Comparison of ENCODE assay signal across 7 cellular contexts in the genomic region with DNA sequence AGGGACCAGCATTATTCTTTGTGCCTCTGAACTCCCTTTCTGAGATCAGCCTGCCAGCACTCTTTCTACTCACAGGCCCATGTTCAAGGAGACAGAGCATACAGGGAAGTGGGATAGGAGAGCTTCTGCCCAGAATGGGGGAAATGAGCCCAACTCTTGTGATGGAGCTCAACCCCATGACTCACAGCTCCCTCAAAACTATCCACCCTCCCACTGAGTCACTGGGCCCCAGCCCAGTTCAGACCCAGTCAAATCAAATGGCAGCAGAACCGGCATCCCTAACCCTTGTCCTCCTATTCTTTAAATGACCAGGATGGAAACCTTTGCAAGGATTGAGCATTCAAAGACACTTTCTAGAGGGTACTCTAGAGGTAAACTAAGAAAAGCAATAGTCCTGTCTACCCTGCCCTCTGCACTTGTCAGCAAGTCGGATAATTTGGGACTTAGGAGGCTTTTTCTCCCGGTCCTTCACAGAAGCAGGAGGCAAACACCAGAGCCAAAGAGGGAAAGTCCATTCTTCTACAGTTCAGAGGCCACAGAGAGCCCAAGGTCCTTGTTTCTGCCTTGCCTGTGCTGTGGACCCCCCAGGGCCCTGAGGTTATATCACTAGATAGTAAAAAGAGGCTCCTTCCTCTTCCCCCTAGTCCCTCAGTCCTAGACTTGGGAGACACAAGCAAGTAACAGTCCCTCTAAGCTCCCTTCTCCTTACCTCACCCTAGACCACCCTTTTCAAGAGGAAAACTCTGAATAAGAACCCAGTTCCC. TPM values are rescaled to one million over a fixed set of nuclear protein-coding genes. Genes with fewer than 3 reads are reported as not detected.
A peak's percentile ranks its signal among the peaks of the same experiment; 100 is the strongest.
DNase-seq lines count a peak whose midpoint lies in the region; TF ChIP-seq lines count a peak whose summit lies in the region.

No MANE protein-coding gene starts in this region.

- peak overlapping the region; percentile 90 to 98 for H3K27ac ChIP-seq in right atrium auricular region
- H3K27ac ChIP-seq in skeletal muscle tissue (ENCODE audit: low read depth, low read length): peak overlapping the region; percentile 78

- no peaks in the 10 kb centered on the region for H3K9me3 Mint-ChIP-seq in activated T-helper 2 cell treated with anti-CD3 and anti-CD28 coated beads, Interferon-gamma antibody, Interleukin-2, Interleukin-4, amounts not matched to agents 10 μg/mL and 5 μg/mL and 100 μg/mL, durations not matched to agents 14 hours and 24 hours and 36 hours

- H3K27me3 Mint-ChIP-seq in activated T-helper 2 cell treated with anti-CD3 and anti-CD28 coated beads, Interferon-gamma antibody, Interleukin-2, Interleukin-4, amounts not matched to agents 10 μg/mL and 5 μg/mL and 100 μg/mL, durations not matched to agents 14 hours and 24 hours and 36 hours (ENCODE audit: low read depth): no peaks in the 10 kb centered on the region

- H3K36me3 ChIP-seq in right atrium auricular region (peaks cover 12% of the 10 kb centered on the region), skeletal muscle tissue (ENCODE audit: control insufficient read depth in 3 of 3, insufficient read depth in 3 of 3, low read length in 3 of 3) (peaks cover 4 to 10% (median 6%) of the 10 kb centered on the region in 3 donors)

- peak; percentile 66 for DNase-seq in HT1080 (ENCODE audit: low read depth)
- no peak for DNase-seq in activated T-helper 2 cell treated with anti-CD3 and anti-CD28 coated beads, Interferon-gamma antibody, Interleukin-2, Interleukin-4, amounts not matched to agents 10 μg/mL and 5 μg/mL and 100 μg/mL, durations not matched to agents 14 hours and 24 hours and 36 hours (ENCODE audit: low spot score)
- DNase-seq in right atrium auricular region (ENCODE audit: low spot score): peak; percentile 81
- no peak for DNase-seq in GM20000 (ENCODE audit: low spot score)
- no peak for DNase-seq in GF-D8 (lab: John Stamatoyannopoulos, UW)
- no peak for DNase-seq in HT-29 (ENCODE audit: low spot score)

- no peak overlapping the region for H3K4me3 ChIP-seq in right atrium auricular region
- no peak overlapping the region for H3K4me3 ChIP-seq in skeletal muscle tissue (ENCODE audit: low read length in 3 of 3)

- peaks cover 45% of the 10 kb centered on the region for H3K4me1 Mint-ChIP-seq in activated T-helper 2 cell treated with anti-CD3 and anti-CD28 coated beads, Interferon-gamma antibody, Interleukin-2, Interleukin-4, amounts not matched to agents 10 μg/mL and 5 μg/mL and 100 μg/mL, durations not matched to agents 14 hours and 24 hours and 36 hours (ENCODE audit: low read depth)

- H3K4me1 ChIP-seq in right atrium auricular region: peaks cover 0 to 71% of the 10 kb centered on the region in 2 donors
- peaks cover 44 to 65% (median 52%) of the 10 kb centered on the region in 3 donors for H3K4me1 ChIP-seq in skeletal muscle tissue (ENCODE audit: control insufficient read depth in 3 of 3, insufficient read depth in 3 of 3, low read length in 3 of 3)

- peak overlapping the region; percentile 81 for H3K27ac Mint-ChIP-seq in activated T-helper 2 cell treated with anti-CD3 and anti-CD28 coated beads, Interferon-gamma antibody, Interleukin-2, Interleukin-4, amounts not matched to agents 10 μg/mL and 5 μg/mL and 100 μg/mL, durations not matched to agents 14 hours and 24 hours and 36 hours

- TF ChIP-seq CTCF in right atrium auricular region (IDR thresholded peaks at IDR 0.05) (no peak), GM20000 (IDR thresholded peaks at IDR 0.05; ENCODE audit: extremely low read depth, missing control alignments) (no peak)

- no peaks in the 10 kb centered on the region for H3K9me3 ChIP-seq in right atrium auricular region
- H3K9me3 ChIP-seq in skeletal muscle tissue (ENCODE audit: control insufficient read depth in 3 of 3, low read length in 3 of 3): no peaks in the 10 kb centered on the region

- H3K9ac ChIP-seq in skeletal muscle tissue (ENCODE audit: low read depth in 1 of 3, low read length in 3 of 3): peak overlapping the region; percentile 19 to 65 (median 24)

- intact Hi-C loops in activated T-helper 2 cell treated with anti-CD3 and anti-CD28 coated beads, Interferon-gamma antibody, Interleukin-2, Interleukin-4, amounts not matched to agents 10 μg/mL and 5 μg/mL and 100 μg/mL, durations not matched to agents 14 hours and 24 hours and 36 hours (cut with micrococcal nuclease): loop anchor here (5.0 to 10.0 kb wide), 3 partner anchors 125 to 702 kb away; a partner anchor contains a TSS

- no peaks in the 10 kb centered on the region for H3K36me3 Mint-ChIP-seq in activated T-helper 2 cell treated with anti-CD3 and anti-CD28 coated beads, Interferon-gamma antibody, Interleukin-2, Interleukin-4, amounts not matched to agents 10 μg/mL and 5 μg/mL and 100 μg/mL, durations not matched to agents 14 hours and 24 hours and 36 hours (ENCODE audit: low read depth)

- no peaks in the 10 kb centered on the region for H3K27me3 ChIP-seq in right atrium auricular region
- H3K27me3 ChIP-seq in skeletal muscle tissue (ENCODE audit: control insufficient read depth in 3 of 3, insufficient read depth in 3 of 3, low read length in 3 of 3): no peaks in the 10 kb centered on the region

- H3K4me3 Mint-ChIP-seq in activated T-helper 2 cell treated with anti-CD3 and anti-CD28 coated beads, Interferon-gamma antibody, Interleukin-2, Interleukin-4, amounts not matched to agents 10 μg/mL and 5 μg/mL and 100 μg/mL, durations not matched to agents 14 hours and 24 hours and 36 hours (ENCODE audit: low read depth): peak overlapping the region; percentile 71

RNA-seq across cellular contexts. Expression of a gene that starts 3.2 kb away (rescaled TPM):
- 10.9 and 13.9 TPM in 2 replicates for total RNA-seq in HT1080 (2014; rRNA removed; shearing (Covaris generic))
- polyA plus RNA-seq in HT1080 (2015; cell fraction: cytosol; rRNA removed): 23.4 and 23.7 TPM in 2 replicates
- 30.7 and 42.4 TPM in 2 replicates for polyA plus RNA-seq in HT1080 (2015; cell fraction: nucleus; rRNA removed)
- 7.0 and 7.3 TPM in 2 replicates for total RNA-seq in activated T-helper 2 cell treated with anti-CD3 and anti-CD28 coated beads, Interferon-gamma antibody, Interleukin-2, Interleukin-4, amounts not matched to agents 10 μg/mL and 5 μg/mL and 100 μg/mL, durations not matched to agents 14 hours and 24 hours and 36 hours
- total RNA-seq in right atrium auricular region (10 to 100 TPM; 19.6 to 22.2 TPM), skeletal muscle tissue (4.7 TPM)
- 13.1 and 13.8 TPM in 2 replicates for total RNA-seq in HT-29 (2014; rRNA removed; shearing (Covaris generic))

RNA-seq across cellular contexts. Expression of a gene that starts 9.5 kb away (rescaled TPM):
- total RNA-seq in HT1080 (2014; rRNA removed; shearing (Covaris generic)): 286 and 296 TPM in 2 replicates
- polyA plus RNA-seq in HT1080 (2015; cell fraction: cytosol; rRNA removed): 237 and 268 TPM in 2 replicates
- polyA plus RNA-seq in HT1080 (2015; cell fraction: nucleus; rRNA removed): 125 and 128 TPM in 2 replicates
- total RNA-seq in activated T-helper 2 cell treated with anti-CD3 and anti-CD28 coated beads, Interferon-gamma antibody, Interleukin-2, Interleukin-4, amounts not matched to agents 10 μg/mL and 5 μg/mL and 100 μg/mL, durations not matched to agents 14 hours and 24 hours and 36 hours: 211 and 214 TPM in 2 replicates
- total RNA-seq in right atrium auricular region (100 to 1,000 TPM; 114 to 115 TPM), skeletal muscle tissue (93.9 TPM)
- total RNA-seq in HT-29 (2014; rRNA removed; shearing (Covaris generic)): 252 and 264 TPM in 2 replicates

RNA-seq across cellular contexts. Expression of a gene that starts 16.0 kb away (rescaled TPM):
- total RNA-seq in HT1080 (2014; rRNA removed; shearing (Covaris generic)): 26.1 and 27.5 TPM in 2 replicates
- polyA plus RNA-seq in HT1080 (2015; cell fraction: cytosol; rRNA removed): 19.6 and 23.5 TPM in 2 replicates
- polyA plus RNA-seq in HT1080 (2015; cell fraction: nucleus; rRNA removed): 67.4 and 86.8 TPM in 2 replicates
- 33.0 and 37.8 TPM in 2 replicates for total RNA-seq in activated T-helper 2 cell treated with anti-CD3 and anti-CD28 coated beads, Interferon-gamma antibody, Interleukin-2, Interleukin-4, amounts not matched to agents 10 μg/mL and 5 μg/mL and 100 μg/mL, durations not matched to agents 14 hours and 24 hours and 36 hours
- total RNA-seq in right atrium auricular region: 10 to 100 TPM in 1 of 2 donors, 1 to 10 TPM in 1; 9.0 to 12.3 TPM
- 6.3 TPM for total RNA-seq in skeletal muscle tissue
- total RNA-seq in HT-29 (2014; rRNA removed; shearing (Covaris generic)): 33.4 and 38.5 TPM in 2 replicates

RNA-seq across cellular contexts. Expression of a gene that starts 32.7 kb away (rescaled TPM):
- total RNA-seq in HT1080 (2014; rRNA removed; shearing (Covaris generic)): 49.5 and 52.2 TPM in 2 replicates
- polyA plus RNA-seq in HT1080 (2015; cell fraction: cytosol; rRNA removed): 23.7 and 31.6 TPM in 2 replicates
- polyA plus RNA-seq in HT1080 (2015; cell fraction: nucleus; rRNA removed): 77.3 and 94.7 TPM in 2 replicates
- total RNA-seq in activated T-helper 2 cell treated with anti-CD3 and anti-CD28 coated beads, Interferon-gamma antibody, Interleukin-2, Interleukin-4, amounts not matched to agents 10 μg/mL and 5 μg/mL and 100 μg/mL, durations not matched to agents 14 hours and 24 hours and 36 hours: 102 and 107 TPM in 2 replicates
- 1 to 10 TPM in 1 of 2 donors, under 1 TPM in 1; 0.89 to 1.9 TPM for total RNA-seq in right atrium auricular region
- 14.6 TPM for total RNA-seq in skeletal muscle tissue
- 51.1 and 62.5 TPM in 2 replicates for total RNA-seq in HT-29 (2014; rRNA removed; shearing (Covaris generic))

RNA-seq across cellular contexts. Expression of a gene that starts 40.0 kb away (rescaled TPM):
- total RNA-seq in HT1080 (2014; rRNA removed; shearing (Covaris generic)): 396 and 426 TPM in 2 replicates
- polyA plus RNA-seq in HT1080 (2015; cell fraction: cytosol; rRNA removed): 152 and 162 TPM in 2 replicates
- 535 and 558 TPM in 2 replicates for polyA plus RNA-seq in HT1080 (2015; cell fraction: nucleus; rRNA removed)
- 361 and 366 TPM in 2 replicates for total RNA-seq in activated T-helper 2 cell treated with anti-CD3 and anti-CD28 coated beads, Interferon-gamma antibody, Interleukin-2, Interleukin-4, amounts not matched to agents 10 μg/mL and 5 μg/mL and 100 μg/mL, durations not matched to agents 14 hours and 24 hours and 36 hours
- total RNA-seq in right atrium auricular region: 100 to 1,000 TPM; 150 to 157 TPM
- 212 TPM for total RNA-seq in skeletal muscle tissue
- total RNA-seq in HT-29 (2014; rRNA removed; shearing (Covaris generic)): 347 and 349 TPM in 2 replicates

Comparison
In these comparisons a context has a peak if more than half of its experiments do, and no peak if none do; other contexts are left out.
1. DNase-seq: peak in HT1080 (single experiment) and right atrium auricular region (single experiment); none in activated T-helper 2 cell treated with anti-CD3 and anti-CD28 coated beads, Interferon-gamma antibody, Interleukin-2, Interleukin-4, amounts not matched to agents 10 μg/mL and 5 μg/mL and 100 μg/mL, durations not matched to agents 14 hours and 24 hours and 36 hours (single experiment), GM20000 (single experiment), GF-D8 (single experiment) and HT-29 (single experiment).